In the genomic region with DNA sequence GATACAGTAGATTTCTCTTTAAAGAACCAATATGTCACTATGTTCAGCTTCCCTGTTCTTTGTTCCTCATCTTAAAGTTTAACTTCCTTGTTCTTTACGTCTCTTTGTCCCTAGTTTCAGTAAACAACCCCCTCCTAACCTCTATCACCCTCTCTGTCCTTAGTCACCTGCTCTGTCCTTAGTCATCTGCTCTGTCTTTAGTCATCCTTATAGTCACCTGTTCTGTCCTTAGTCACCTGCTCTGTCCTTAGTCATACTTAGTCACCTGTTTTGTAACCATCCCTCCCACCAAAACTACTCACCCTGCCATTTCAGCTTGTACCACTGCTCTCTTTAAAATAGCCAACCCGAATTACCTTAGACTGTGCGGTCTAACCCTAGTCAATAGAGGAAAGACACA, we compare ENCODE assay signal across 12 cellular contexts.
A peak's percentile ranks its signal among the peaks of the same experiment; 100 is the strongest.
DNase-seq lines count a peak whose midpoint lies in the region; ATAC-seq and TF ChIP-seq lines count a peak whose summit lies in the region.
"Had no signal": no experiment of that assay in that cellular context is flagged by ENCODE, and none has a peak within 500 bp of the region (broad histone marks: within the 10 kb centered on the region; RNA-seq: fewer than 3 reads in every experiment).

No MANE protein-coding gene starts in this region.

- H3K27ac ChIP-seq in OCI-LY3 (ENCODE audit: low read length) (peak overlapping the region; percentile 98), prostate gland (no peak overlapping the region)
- H3K27ac ChIP-seq: C4-2B, parathyroid adenoma had no signal

- H3K36me3 ChIP-seq in OCI-LY3 (replicated peaks; ENCODE audit: low read depth, low read length) = peaks cover 13% of the 10 kb centered on the region
- H3K36me3 ChIP-seq in HAP-1 (replicated peaks) = no peaks in the 10 kb centered on the region
- no peaks in the 10 kb centered on the region for H3K36me3 ChIP-seq in prostate gland

- TF ChIP-seq CTCF in OCI-LY3 (IDR thresholded peaks at IDR 0.05; ENCODE audit: low read depth, low read length) (no peak), prostate gland (IDR thresholded peaks at IDR 0.05) (no peak)

- WGBS in prostate gland = 70% methylated on average over 3 of the region's 3 CpGs

- intact Hi-C loops in Right ventricle myocardium superior (cut with DNase I) (loop anchor here (2.0 kb wide), 1 partner anchor 256 kb away; no protein-coding TSS in a partner anchor), prostate gland (cut with DNase I) (loop anchor here (5.0 to 10.0 kb wide), 2 partner anchors 146 to 428 kb away; partner anchors contain the start of gene TMEM106B)

- H3K4me3 ChIP-seq in OCI-LY3 (ENCODE audit: low read length) = peak overlapping the region; percentile 66
- H3K4me3 ChIP-seq in HAP-1 = no peak overlapping the region
- H3K4me3 ChIP-seq in prostate gland = no peak overlapping the region

- no peak for TF ChIP-seq POLR2A in prostate gland (IDR thresholded peaks at IDR 0.05)

- peaks cover 39% of the 10 kb centered on the region for H3K4me1 ChIP-seq in OCI-LY3 (ENCODE audit: low read length)
- 0 out of 2 replicates have a peak, but pooled peaks cover 5% of the 10 kb centered on the region for H3K4me1 ChIP-seq in HAP-1
- H3K4me1 ChIP-seq in prostate gland (replicated peaks) = no peaks in the 10 kb centered on the region
- H3K4me1 ChIP-seq: parathyroid adenoma had no signal

- DNase-seq in A172 (ENCODE audit: low spot score) (peak; percentile 71), kidney glomerular epithelial cell (lab: John Stamatoyannopoulos, UW) (peak; percentile 48), Right ventricle myocardium superior (no peak), HAP-1 (ENCODE audit: low spot score in 2 of 2) (no peak), prostate gland (ENCODE audit: low spot score) (no peak)
- DNase-seq in NK-92 treated with Interleukin-12 subunit alpha and Interleukin-12 subunit beta, amount 100 ng/mL, for 24 hours (lab: John Stamatoyannopoulos, UW) = no peak
- DNase-seq: H9, NCI-H774 had no signal

- no peaks in the 10 kb centered on the region for H3K79me2 ChIP-seq in OCI-LY3 (ENCODE audit: low read length)
- H3K79me2 ChIP-seq: parathyroid adenoma had no signal

- peak overlapping the region; percentile 81 for H3K9ac ChIP-seq in OCI-LY3 (ENCODE audit: low read length)
- H3K9ac ChIP-seq: parathyroid adenoma had no signal

- H4K20me1 ChIP-seq in OCI-LY3 (ENCODE audit: insufficient read depth, low read length) = no peaks in the 10 kb centered on the region

- H3K27me3 ChIP-seq in OCI-LY3 (ENCODE audit: low read depth, low read length) = no peaks in the 10 kb centered on the region
- H3K27me3 ChIP-seq in HAP-1 (ENCODE audit: low read depth) = no peaks in the 10 kb centered on the region
- no peaks in the 10 kb centered on the region for H3K27me3 ChIP-seq in prostate gland (replicated peaks; ENCODE audit: insufficient read depth)

- ATAC-seq in GM21360 (IDR thresholded peaks at IDR 0.05; ENCODE audit: unreplicated experiment) (peak; percentile 45), Right ventricle myocardium superior (ENCODE audit: poor library complexity) (no peak)

- in situ Hi-C loops in HAP-1 (cut with MboI; ENCODE audit: low sequenced_read_pairs) = loop anchor here (5.0 to 25.0 kb wide), 4 partner anchors 229 to 654 kb away; partner anchors contain the start of gene THSD7A

- peaks cover 5% of the 10 kb centered on the region; the same call in 1 of the 2 replicates for H3K9me3 ChIP-seq in OCI-LY3 (ENCODE audit: insufficient read depth, low read length)
- no peaks in the 10 kb centered on the region for H3K9me3 ChIP-seq in HAP-1
- no peaks in the 10 kb centered on the region for H3K9me3 ChIP-seq in prostate gland

- peak overlapping the region; percentile 93 for H3K4me2 ChIP-seq in OCI-LY3 (ENCODE audit: low read length)

- no peak overlapping the region for H2AFZ ChIP-seq in OCI-LY3 (ENCODE audit: low read depth, low read length)
- H2AFZ ChIP-seq: parathyroid adenoma had no signal

Comparison
In these comparisons a context has a peak if more than half of its experiments do, and no peak if none do; other contexts are left out.
1. DNase-seq: peak in A172 (single experiment) and kidney glomerular epithelial cell (single experiment); none in Right ventricle myocardium superior (single experiment), NK-92 treated with Interleukin-12 subunit alpha and Interleukin-12 subunit beta, amount 100 ng/mL, for 24 hours (single experiment), HAP-1 (0 of 2) and prostate gland (single experiment).